ENCODE assay signal across 18 cellular contexts in genomic region chr1:67729872-67730271, GRCh38.
"Had no signal": no experiment of that assay in that cellular context is flagged by ENCODE, and none has a peak within 500 bp of the region (broad histone marks: within the 10 kb centered on the region; RNA-seq: fewer than 3 reads in every experiment).

No MANE protein-coding gene starts in this region.

- H3K36me3 Mint-ChIP-seq: activated CD4-positive, alpha-beta memory T cell treated with anti-CD3 and anti-CD28 coated beads for 36 hours; activated naive CD8-positive, alpha-beta T cell; brain; memory B cell; naive thymus-derived CD4-positive, alpha-beta T cell had no signal

- H3K27ac Mint-ChIP-seq: activated CD4-positive, alpha-beta memory T cell treated with anti-CD3 and anti-CD28 coated beads for 36 hours; activated CD8-positive, alpha-beta memory T cell treated with anti-CD3 and anti-CD28 coated beads, Interleukin-2, amount 10 ng/mL, durations not matched to agents 7 days and 5 days; activated naive CD8-positive, alpha-beta T cell; memory B cell had no signal

- ATAC-seq: activated CD8-positive, alpha-beta memory T cell treated with anti-CD3 and anti-CD28 coated beads, Interleukin-2, amount 10 ng/mL, durations not matched to agents 7 days and 5 days; left ventricle myocardium superior; mucosa of descending colon; naive thymus-derived CD4-positive, alpha-beta T cell had no signal

- H3K9me3 Mint-ChIP-seq: activated CD4-positive, alpha-beta memory T cell treated with anti-CD3 and anti-CD28 coated beads for 36 hours; memory B cell; naive thymus-derived CD4-positive, alpha-beta T cell had no signal

- H3K4me3 Mint-ChIP-seq: activated CD4-positive, alpha-beta memory T cell treated with anti-CD3 and anti-CD28 coated beads for 36 hours; activated CD8-positive, alpha-beta memory T cell treated with anti-CD3 and anti-CD28 coated beads, Interleukin-2, amount 10 ng/mL, durations not matched to agents 7 days and 5 days; activated naive CD8-positive, alpha-beta T cell; brain; memory B cell; naive thymus-derived CD4-positive, alpha-beta T cell had no signal

- DNase-seq: activated CD4-positive, alpha-beta memory T cell treated with anti-CD3 and anti-CD28 coated beads for 36 hours; activated CD4-positive, alpha-beta T cell treated with anti-CD3 and anti-CD28 coated beads for 1 hour; activated CD8-positive, alpha-beta memory T cell treated with anti-CD3 and anti-CD28 coated beads, Interleukin-2, amount 10 ng/mL, durations not matched to agents 7 days and 5 days; activated effector memory CD4-positive, alpha-beta T cell treated with anti-CD3 and anti-CD28 coated beads, Interleukin-2, amount 50 U/mL, for 16 hours; activated T-cell treated with anti-CD3 and anti-CD28 coated beads, Interleukin-2, amount 50 U/mL, for 1 hour; cortex of kidney; effector CD8-positive, alpha-beta T cell; foreskin fibroblast; glutamatergic neuron; left ventricle myocardium superior; mucosa of descending colon; naive thymus-derived CD4-positive, alpha-beta T cell; stimulated activated CD4-positive, alpha-beta T cell treated with anti-CD3 and anti-CD28 coated beads, Interleukin-1b, Interleukin-23, amount 100 ng/mL, for 48 hours; T-helper 9 cell; transverse colon had no signal
